In the genomic region with DNA sequence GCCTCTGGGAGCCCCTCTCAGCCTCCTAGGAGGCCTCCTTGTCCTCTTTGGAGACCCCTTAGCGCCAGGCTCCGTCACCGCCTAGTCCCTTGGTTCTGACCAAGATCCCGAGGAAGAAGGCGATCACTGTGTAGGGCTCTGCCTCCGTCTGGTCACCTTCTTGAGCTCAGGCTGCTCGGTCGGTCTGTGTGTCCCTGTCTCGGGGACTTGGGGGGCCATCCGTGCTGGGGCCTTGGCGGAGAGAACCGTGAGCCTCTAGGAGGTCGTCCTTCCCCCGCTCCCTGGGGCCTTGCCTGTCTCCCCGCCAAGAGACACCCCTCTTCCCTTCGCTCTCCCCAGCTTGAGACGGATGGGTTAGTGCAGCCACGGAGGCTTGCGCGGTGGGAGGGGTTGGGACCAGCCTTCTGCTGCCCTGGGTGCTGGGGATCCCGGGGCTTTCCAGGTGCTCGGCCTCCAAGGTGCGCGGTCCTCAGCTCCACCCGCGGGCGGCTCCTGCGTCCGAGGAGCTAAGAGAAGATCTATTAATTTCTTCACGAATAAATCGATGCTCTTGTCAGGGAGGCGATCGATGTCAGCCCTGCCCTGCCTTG, we compare ENCODE assay signal across 8 cellular contexts. TPM values are rescaled to one million over a fixed set of nuclear protein-coding genes. Genes with fewer than 3 reads are reported as not detected.
DNase-seq lines count a peak whose midpoint lies in the region; TF ChIP-seq lines count a peak whose summit lies in the region.

No MANE protein-coding gene starts in this region.

- peak overlapping the region; percentile 5 for H3K9ac ChIP-seq in endocrine pancreas (ENCODE audit: control insufficient read depth, insufficient read depth, low read length)

- no peaks in the 10 kb centered on the region for H3K4me1 ChIP-seq in endocrine pancreas (ENCODE audit: control insufficient read depth, insufficient read depth, low read length)

- H3K27me3 ChIP-seq in endocrine pancreas (ENCODE audit: control insufficient read depth, insufficient read depth, low read length), result peaks cover 4% of the 10 kb centered on the region

- no peak overlapping the region for H3K27ac Mint-ChIP-seq in neural crest cell (ENCODE audit: unreplicated experiment)

- TF ChIP-seq CTCF in neural crest cell (conservative IDR thresholded peaks at IDR 0.05), result no peak

- peak overlapping the region; percentile 66 for H3K4me3 Mint-ChIP-seq in neural crest cell

- H3K27me3 Mint-ChIP-seq in neural crest cell (ENCODE audit: low read depth), result peaks cover 83% of the 10 kb centered on the region

- peak; percentile 33 for DNase-seq in activated CD8-positive, alpha-beta memory T cell treated with anti-CD3 and anti-CD28 coated beads, Interleukin-2, amount 50 U/mL, for 4 hours
- no peak for DNase-seq in activated CD8-positive, alpha-beta memory T cell treated with anti-CD3 and anti-CD28 coated beads for 24 hours
- DNase-seq in SW480 (ENCODE audit: low spot score) (peak; percentile 22), neural crest cell (ENCODE audit: low read depth, low spot score) (peak; percentile 37), GF-D8 (lab: John Stamatoyannopoulos, UW) (no peak), GOT3 (lab: John Stamatoyannopoulos, UW) (no peak), islet precursor cell (no peak)

- H3K4me3 ChIP-seq in endocrine pancreas (ENCODE audit: control insufficient read depth, insufficient read depth, low read length), result no peak overlapping the region

- peaks cover 30% of the 10 kb centered on the region for H3K4me1 Mint-ChIP-seq in neural crest cell

- no peaks in the 10 kb centered on the region for H3K9me3 ChIP-seq in endocrine pancreas (ENCODE audit: control insufficient read depth, low read length)

- H3K36me3 ChIP-seq in endocrine pancreas (ENCODE audit: control insufficient read depth, insufficient read depth, low read length), result no peaks in the 10 kb centered on the region

- no peaks in the 10 kb centered on the region for H3K9me3 Mint-ChIP-seq in neural crest cell

- H3K36me3 Mint-ChIP-seq in neural crest cell (ENCODE audit: low read depth), result no peaks in the 10 kb centered on the region

RNA-seq across cellular contexts. Expression of a gene that starts 0.7 kb away (rescaled TPM):
- 0.07 TPM in 1 of 2 replicates, not detected in the other for total RNA-seq in neural crest cell

RNA-seq across cellular contexts. Expression of a gene that starts 1.0 kb away (rescaled TPM):
- 0.21 and 0.27 TPM in 2 replicates for total RNA-seq in neural crest cell

RNA-seq across cellular contexts. Expression of a gene that starts 33.9 kb away (rescaled TPM):
- 6.8 and 6.9 TPM in 2 replicates for total RNA-seq in neural crest cell

RNA-seq across cellular contexts. Expression of a gene that starts 43.0 kb away (rescaled TPM):
- total RNA-seq in neural crest cell, result 1.0 and 1.1 TPM in 2 replicates

Comparison
In these comparisons a context has a peak if more than half of its experiments do, and no peak if none do; other contexts are left out.
1. DNase-seq: peak in activated CD8-positive, alpha-beta memory T cell treated with anti-CD3 and anti-CD28 coated beads, Interleukin-2, amount 50 U/mL, for 4 hours (single experiment), SW480 (single experiment) and neural crest cell (single experiment); none in activated CD8-positive, alpha-beta memory T cell treated with anti-CD3 and anti-CD28 coated beads for 24 hours (single experiment), GF-D8 (single experiment), GOT3 (single experiment) and islet precursor cell (single experiment).